In the genomic region with DNA sequence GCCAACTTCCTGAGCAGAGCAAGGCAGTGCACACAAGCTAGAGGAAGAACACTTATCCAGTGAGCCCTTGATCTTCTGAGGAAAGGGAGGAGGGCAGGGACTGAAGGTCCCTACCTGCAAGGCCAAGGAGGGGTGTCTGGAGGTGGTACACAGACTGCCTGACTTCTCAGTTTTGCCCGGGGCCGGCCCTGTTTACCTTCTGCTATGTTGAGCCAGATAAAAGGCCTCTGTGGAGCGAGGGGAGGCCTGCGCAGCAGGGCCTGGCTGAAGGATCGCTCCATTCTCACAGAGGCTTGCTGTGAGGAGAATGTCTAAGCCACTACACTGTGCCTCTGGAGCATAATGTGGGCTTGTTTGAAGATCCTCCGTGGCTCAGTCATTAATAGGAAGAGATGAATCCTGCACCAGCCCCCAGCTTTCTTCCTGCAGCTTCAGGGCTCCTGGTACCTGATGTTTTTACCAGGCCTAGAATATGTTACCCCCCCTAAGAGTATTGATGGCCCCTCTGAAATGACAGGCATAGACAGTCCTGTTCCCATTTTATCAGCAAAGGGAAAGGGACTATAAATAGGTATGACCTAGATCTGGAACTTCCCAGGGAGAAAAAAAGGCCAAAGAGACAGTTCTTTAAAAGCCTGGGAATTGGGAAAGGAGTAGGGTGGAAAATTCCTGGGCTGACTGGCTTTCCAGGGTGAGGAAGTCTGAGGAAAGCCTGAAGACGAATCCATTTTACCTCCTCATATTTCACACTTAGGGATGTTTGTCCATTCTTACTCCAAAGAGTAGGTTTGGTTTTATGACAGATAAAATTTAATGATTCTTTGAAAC, we compare ENCODE assay signal across 9 cellular contexts. TPM values are rescaled to one million over a fixed set of nuclear protein-coding genes. Genes with fewer than 3 reads are reported as not detected.
DNase-seq lines count a peak whose midpoint lies in the region; ATAC-seq and TF ChIP-seq lines count a peak whose summit lies in the region.
"Had no signal": no experiment of that assay in that cellular context is flagged by ENCODE, and none has a peak within 500 bp of the region (broad histone marks: within the 10 kb centered on the region; RNA-seq: fewer than 3 reads in every experiment).

No MANE protein-coding gene starts in this region.

- dilution Hi-C loops in mammary epithelial cell (cut with HindIII; ENCODE audit: low sequenced_read_pairs) = no loop called here

- no peak for ATAC-seq in HG03565 (IDR thresholded peaks at IDR 0.05; ENCODE audit: unreplicated experiment)
- ATAC-seq in activated CD4-positive, CD25-positive, alpha-beta regulatory T cell treated with anti-CD3 and anti-CD28 coated beads, Interleukin-2, amount 50 U/mL, for 24 hours = no peak

- DNase-seq in MCF 10A (ENCODE audit: unreplicated experiment) (no peak), mammary epithelial cell (no peak), endodermal cell (no peak), myocyte (ENCODE audit: low read depth) (peak; percentile 38), transverse colon (peak; percentile 15), epidermal melanocyte (ENCODE audit: insufficient read length, low spot score) (no peak)
- DNase-seq: activated B cell treated with CpG ODN at 0.5 μM for 24 hours had no signal

- intact Hi-C loops in MCF 10A (cut with micrococcal nuclease) = no loop called here
- intact Hi-C loops in mammary epithelial cell (cut with micrococcal nuclease) = no loop called here
- intact Hi-C loops in transverse colon (cut with DNase I; ENCODE audit: low total_unique reads) = no loop called here

- no peak overlapping the region for H2AFZ ChIP-seq in mammary epithelial cell (ENCODE audit: low read depth, low read length)

- H3K79me2 ChIP-seq in mammary epithelial cell (ENCODE audit: insufficient read depth, low read length) = peaks cover 73% of the 10 kb centered on the region

- CTCF ChIA-PET in MCF 10A (lab: Yijun Ruan, JAX) = interaction anchor here (0.6 to 2.1 kb wide), 5 partner anchors 7 to 921 kb away, joined by 3 to 9 read pairs (median 3); no protein-coding TSS in a partner anchor
- CTCF ChIA-PET in mammary epithelial cell (lab: Charles Lee; ENCODE audit: low non-redundant PET) = interaction anchor here (0.5 kb wide), 1 partner anchor 29 kb away, joined by 3 read pairs; no protein-coding TSS in a partner anchor

- BruUV-seq in MCF 10A (replicated peaks; lab: Mats Ljungman, UMichigan) = no TSS peak
- no TSS peak for BruUV-seq in mammary epithelial cell (replicated peaks; lab: Mats Ljungman, UMichigan)

- no peak for TF ChIP-seq EP300 in transverse colon (IDR thresholded peaks at IDR 0.05; ENCODE audit: low read depth)

- H3K36me3 ChIP-seq in mammary epithelial cell (ENCODE audit: insufficient read depth, low read length) (peaks cover 49% of the 10 kb centered on the region), endodermal cell (ENCODE audit: control insufficient read depth, insufficient read depth, low read length) (peaks cover 77% of the 10 kb centered on the region), transverse colon (peaks cover 0 to 19% (median 7%) of the 10 kb centered on the region in 4 donors)

- H3K4me1 Mint-ChIP-seq in MCF 10A (ENCODE audit: insufficient read depth, unreplicated experiment) = peaks cover 31% of the 10 kb centered on the region
- peaks cover 40% of the 10 kb centered on the region for H3K4me1 Mint-ChIP-seq in endodermal cell

- peaks cover 81% of the 10 kb centered on the region for H3K36me3 Mint-ChIP-seq in MCF 10A (ENCODE audit: insufficient read depth, unreplicated experiment)
- H3K36me3 Mint-ChIP-seq in endodermal cell (ENCODE audit: low read depth) = peaks cover 78% of the 10 kb centered on the region

- H3K4me3 ChIP-seq in mammary epithelial cell (replicated peaks in 1 of 3; ENCODE audit: insufficient read depth in 1 of 3, low read depth in 2 of 3, low read length in 3 of 3) (no peak overlapping the region), endodermal cell (ENCODE audit: low read length) (no peak overlapping the region), transverse colon (no peak overlapping the region)

- H3K27ac Mint-ChIP-seq in MCF 10A (ENCODE audit: low read depth, unreplicated experiment) = peak overlapping the region; percentile 3
- peak overlapping the region; percentile 21 for H3K27ac Mint-ChIP-seq in endodermal cell

- no peak overlapping the region for H3K4me3 Mint-ChIP-seq in MCF 10A (ENCODE audit: unreplicated experiment)
- no peak overlapping the region for H3K4me3 Mint-ChIP-seq in endodermal cell
- H3K4me3 Mint-ChIP-seq: activated B cell treated with CpG ODN at 0.5 μM for 24 hours had no signal

- no peak overlapping the region for H3K4me2 ChIP-seq in mammary epithelial cell (ENCODE audit: insufficient read depth, low read depth, low read length)

- no peaks in the 10 kb centered on the region for H4K20me1 ChIP-seq in mammary epithelial cell (ENCODE audit: insufficient read depth, low read length)

- H3K27ac ChIP-seq in mammary epithelial cell (ENCODE audit: insufficient read depth, low read depth, low read length) (no peak overlapping the region), endodermal cell (ENCODE audit: low read depth, low read length) (no peak overlapping the region), transverse colon (peak overlapping the region; percentile 42 to 53 (median 48))

- TF ChIP-seq CTCF in MCF 10A (IDR thresholded peaks at IDR 0.05; ENCODE audit: unreplicated experiment) = no peak
- TF ChIP-seq CTCF in mammary epithelial cell (conservative IDR thresholded peaks at IDR 0.05 in 1 of 2, IDR thresholded peaks at IDR 0.05 in 1 of 2; ENCODE audit: extremely low read depth in 1 of 2, insufficient read depth in 1 of 2, low read depth in 1 of 2, low read length in 2 of 2) = no peak
- TF ChIP-seq CTCF in endodermal cell (conservative IDR thresholded peaks at IDR 0.05) = no peak
- TF ChIP-seq CTCF in transverse colon (IDR thresholded peaks at IDR 0.05) = no peak

- POLR2A ChIA-PET in MCF 10A (lab: Yijun Ruan, JAX) = interaction anchor here (0.5 to 1.9 kb wide), 4 partner anchors 32 to 379 kb away, joined by 3 to 5 read pairs (median 4); partner anchors contain the start of gene TADA1

- H3K9ac ChIP-seq in mammary epithelial cell (ENCODE audit: insufficient read depth, low read length) (no peak overlapping the region), endodermal cell (ENCODE audit: extremely low read depth, low read length, poor library complexity, severe bottlenecking) (no peak overlapping the region)

- H3K4me1 ChIP-seq in mammary epithelial cell (ENCODE audit: insufficient read depth, low read length) = peaks cover 15% of the 10 kb centered on the region
- peaks cover 10% of the 10 kb centered on the region for H3K4me1 ChIP-seq in endodermal cell (ENCODE audit: control insufficient read depth, insufficient read depth, low read length)
- H3K4me1 ChIP-seq in transverse colon = peaks cover 23 to 47% (median 36%) of the 10 kb centered on the region in 4 donors

- H3K9me3 ChIP-seq in mammary epithelial cell (replicated peaks; ENCODE audit: insufficient read depth, low read length) = no peaks in the 10 kb centered on the region
- no peaks in the 10 kb centered on the region for H3K9me3 ChIP-seq in endodermal cell (ENCODE audit: control insufficient read depth, low read length)
- H3K9me3 ChIP-seq in transverse colon = no peaks in the 10 kb centered on the region

- no peaks in the 10 kb centered on the region for H3K27me3 ChIP-seq in mammary epithelial cell (ENCODE audit: insufficient read depth, low read length)
- no peaks in the 10 kb centered on the region for H3K27me3 ChIP-seq in endodermal cell (ENCODE audit: control insufficient read depth, insufficient read depth, low read length, poor library complexity, severe bottlenecking)
- H3K27me3 ChIP-seq in transverse colon = no peaks in the 10 kb centered on the region

- 93% methylated on average over 7 of the region's 7 CpGs for WGBS in mammary epithelial cell (ENCODE audit: low coverage, missing lambda C conversion rate)
- WGBS in endodermal cell (ENCODE audit: insufficient coverage in 1 of 2, insufficient read length in 1 of 2), 2 experiments = 95 to 100% methylated on average over 6 of the region's 7 CpGs
- WGBS in transverse colon (ENCODE audit: low coverage in 1 of 2), 2 donors = 38 to 76% methylated on average over 1 to 7 of the region's 7 CpGs

- TF ChIP-seq POLR2A in transverse colon (IDR thresholded peaks at IDR 0.05) = no peak

- H3K27me3 Mint-ChIP-seq in MCF 10A (ENCODE audit: insufficient read depth, unreplicated experiment) (no peaks in the 10 kb centered on the region), endodermal cell (ENCODE audit: insufficient read depth) (no peaks in the 10 kb centered on the region)
- H3K27me3 Mint-ChIP-seq: activated B cell treated with CpG ODN at 0.5 μM for 24 hours had no signal

- H3K9me3 Mint-ChIP-seq in MCF 10A (ENCODE audit: unreplicated experiment) = no peaks in the 10 kb centered on the region
- H3K9me3 Mint-ChIP-seq in endodermal cell = no peaks in the 10 kb centered on the region
- H3K9me3 Mint-ChIP-seq: activated B cell treated with CpG ODN at 0.5 μM for 24 hours had no signal

- in situ Hi-C loops in mammary epithelial cell (cut with MboI; ENCODE audit: low sequenced_read_pairs in 2 of 2) (no loop called here), transverse colon (cut with MboI; ENCODE audit: low pct_ligation_motif_present in 1 of 4, low pct_unique_long_range_greater_than_20kb in 1 of 4, low sequenced_read_pairs in 3 of 4) (no loop called here)

RNA-seq across cellular contexts. Expression of gene POGK, which starts 4.7 kb away (rescaled TPM):
- total RNA-seq in MCF 10A (2022) = 55.9 and 71.8 TPM in 2 replicates
- 10 to 100 TPM; 28.7 to 36.2 TPM for total RNA-seq in mammary epithelial cell
- 14.4 TPM for polyA plus RNA-seq in mammary epithelial cell
- 35.9 TPM for polyA minus RNA-seq in mammary epithelial cell
- total RNA-seq in endodermal cell = 10 to 100 TPM; 37.9 to 43.2 TPM
- 42.6 TPM for polyA plus RNA-seq in endodermal cell (2013, experiment 1 of 2)
- 42.9 TPM for polyA plus RNA-seq in endodermal cell (2013, experiment 2 of 2)
- total RNA-seq in myocyte = 16.3 and 17.6 TPM in 2 replicates
- polyA plus RNA-seq in myocyte (2012) = 11.7 TPM
- total RNA-seq in transverse colon = 10 to 100 TPM; 16.8 to 29.9 (median 24.9) TPM

RNA-seq across cellular contexts. Expression of gene TADA1, which starts 32.1 kb away (rescaled TPM):
- total RNA-seq in MCF 10A (2022) (14.7 and 15.9 TPM in 2 replicates), mammary epithelial cell (10 to 100 TPM in 1 of 2 donors, 1 to 10 TPM in 1; 8.6 to 13.5 TPM), endodermal cell (10 to 100 TPM; 18.4 to 19.9 TPM), myocyte (9.0 and 9.3 TPM in 2 replicates), transverse colon (10 to 100 TPM in 3 of 4 donors, 1 to 10 TPM in 1; 1.5 to 21.7 (median 12.0) TPM)
- 9.7 TPM for polyA plus RNA-seq in mammary epithelial cell
- polyA minus RNA-seq in mammary epithelial cell = 8.5 TPM
- 32.6 TPM for polyA plus RNA-seq in endodermal cell (2013, experiment 1 of 2)
- polyA plus RNA-seq in endodermal cell (2013, experiment 2 of 2) = 31.5 TPM
- polyA plus RNA-seq in myocyte (2012) = 3.8 TPM

Comparison
In these comparisons a context has a peak if more than half of its experiments do, and no peak if none do; other contexts are left out.
1. DNase-seq: peak in myocyte (single experiment) and transverse colon (single experiment); none in MCF 10A (single experiment), mammary epithelial cell (single experiment), endodermal cell (single experiment) and epidermal melanocyte (single experiment).
2. H3K27ac ChIP-seq: peak in transverse colon (4 of 4); none in mammary epithelial cell (single experiment) and endodermal cell (single experiment).